Comparison of ENCODE assay signal across 2 cellular contexts in genomic region chr10:14974153-14974998, GRCh38.
A peak's percentile ranks its signal among the peaks of the same experiment; 100 is the strongest.
TF ChIP-seq lines count a peak whose summit lies in the region.

No MANE protein-coding gene starts in this region.

TF ChIP-seq in WTC11, 78 proteins besides CTCF, POLR2A, EP300 and RAD21:
- TF ChIP-seq USF2 (CRISPR knock-in tag; IDR thresholded peaks at IDR 0.05), result peak; percentile 66
TF ChIP-seq in WTC11: peak in this region for 1; not testable (repeated sequence) for 77.

TF ChIP-seq in H1, 55 proteins besides CTCF, POLR2A, EP300 and RAD21:
- peak; percentile 49; the same call in 1 of the 2 replicates for TF ChIP-seq USF2 (IDR thresholded peaks at IDR 0.05; ENCODE audit: low read length)
